8 cellular contexts compared by ENCODE assay signal in genomic region chr1:156813750-156814570, GRCh38. TPM values are rescaled to one million over a fixed set of nuclear protein-coding genes. Genes with fewer than 3 reads are reported as not detected.
DNase-seq lines count a peak whose midpoint lies in the region; ATAC-seq lines count a peak whose summit lies in the region.

No MANE protein-coding gene starts in this region.

- H3K27me3 Mint-ChIP-seq in IgD-negative memory B cell = no peaks in the 10 kb centered on the region
- no peaks in the 10 kb centered on the region for H3K27me3 Mint-ChIP-seq in central memory CD8-positive, alpha-beta T cell

- peak overlapping the region; percentile 54 to 95 (median 88) for H3K4me3 Mint-ChIP-seq in IgD-negative memory B cell
- H3K4me3 Mint-ChIP-seq in central memory CD8-positive, alpha-beta T cell = peak overlapping the region; percentile 82

- DNase-seq in Daoy (ENCODE audit: low read depth) (peak; percentile 58), left kidney (ENCODE audit: low read depth, low spot score) (peak; percentile 87), NCI-H2029 (lab: John Stamatoyannopoulos, UW) (no peak)
- peak; percentile 69 for DNase-seq in activated CD4-positive, CD25-positive, alpha-beta regulatory T cell treated with anti-CD3 and anti-CD28 coated beads, Interleukin-2, amount 50 U/mL, for 72 hours
- peak; percentile 65 to 74 for DNase-seq in central memory CD8-positive, alpha-beta T cell (ENCODE audit: low spot score in 2 of 2)
- peak; percentile 77 for DNase-seq in stimulated activated CD4-positive, alpha-beta T cell treated with anti-CD3 and anti-CD28 coated beads, Interleukin-1b, Interleukin-23, amount 100 ng/mL, for 48 hours

- H3K9me3 Mint-ChIP-seq in IgD-negative memory B cell = no peaks in the 10 kb centered on the region
- no peaks in the 10 kb centered on the region for H3K9me3 Mint-ChIP-seq in central memory CD8-positive, alpha-beta T cell

- peak; percentile 34 for ATAC-seq in central memory CD8-positive, alpha-beta T cell (replicated peaks; ENCODE audit: extremely low read depth, poor library complexity, severe bottlenecking)
- no peak for ATAC-seq in HG02981 (IDR thresholded peaks at IDR 0.05; ENCODE audit: unreplicated experiment)

- peaks cover 0 to 24% (median 10%) of the 10 kb centered on the region in 3 donors for H3K4me1 Mint-ChIP-seq in IgD-negative memory B cell
- peaks cover 71% of the 10 kb centered on the region for H3K4me1 Mint-ChIP-seq in central memory CD8-positive, alpha-beta T cell

- H3K27ac Mint-ChIP-seq in IgD-negative memory B cell = peak overlapping the region in 2 of 3 donors; percentile 61 to 86
- H3K27ac Mint-ChIP-seq in central memory CD8-positive, alpha-beta T cell (ENCODE audit: low read depth) = peak overlapping the region; percentile 97

- no peaks in the 10 kb centered on the region for H3K36me3 Mint-ChIP-seq in IgD-negative memory B cell
- H3K36me3 Mint-ChIP-seq in central memory CD8-positive, alpha-beta T cell (ENCODE audit: insufficient read depth) = peaks cover 62% of the 10 kb centered on the region

RNA-seq across cellular contexts. Expression of gene SH2D2A, which starts 2.7 kb away (rescaled TPM):
- total RNA-seq in Daoy (2014; rRNA removed; shearing (Covaris generic)) = 0.51 and 0.57 TPM in 2 replicates
- 2.1 TPM for polyA plus RNA-seq in IgD-negative memory B cell

RNA-seq across cellular contexts. Expression of gene INSRR, which starts 45.0 kb away (rescaled TPM):
- total RNA-seq in Daoy (2014; rRNA removed; shearing (Covaris generic)) = not detected in 2 replicates
- not detected for polyA plus RNA-seq in IgD-negative memory B cell

RNA-seq across cellular contexts. Expression of gene PRCC, which starts 46.6 kb away (rescaled TPM):
- total RNA-seq in Daoy (2014; rRNA removed; shearing (Covaris generic)) = 43.7 and 44.6 TPM in 2 replicates
- 57.3 TPM for polyA plus RNA-seq in IgD-negative memory B cell

RNA-seq across cellular contexts. Expression of gene NTRK1, which starts 46.7 kb away (rescaled TPM):
- 0.40 TPM in 1 of 2 replicates, not detected in the other for total RNA-seq in Daoy (2014; rRNA removed; shearing (Covaris generic))
- polyA plus RNA-seq in IgD-negative memory B cell = not detected
